In genomic region chr4:37603070-37603468, GRCh38 we compare ENCODE assay signal across 8 cellular contexts.
DNase-seq lines count a peak whose midpoint lies in the region; ATAC-seq and TF ChIP-seq lines count a peak whose summit lies in the region.

No MANE protein-coding gene starts in this region.

- intact Hi-C loops in CD14-positive monocyte (cut with micrococcal nuclease) (loop anchor here (5.0 to 10.0 kb wide), 5 partner anchors 84 to 434 kb away; partner anchors contain the start of genes PGM2 (in 1 of the 2) and RELL1 (in 1 of the 2)), ovary (cut with DNase I) (loop anchor here (5.0 to 10.0 kb wide), 5 partner anchors 192 to 1514 kb away; no protein-coding TSS in a partner anchor), tibial artery (cut with DNase I; ENCODE audit: low total_unique reads) (loop anchor here (5.0 kb wide), 2 partner anchors 199 to 434 kb away; no protein-coding TSS in a partner anchor)

- 6 to 7% (median 6%) methylated on average over 10 of the region's 10 CpGs for WGBS in ovary, 3 donors

- peaks cover 6 to 9% of the 10 kb centered on the region in 2 donors for H3K36me3 Mint-ChIP-seq in CD14-positive monocyte

- peaks cover 0 to 2% (median 0%) of the 10 kb centered on the region in 3 donors for H3K27me3 Mint-ChIP-seq in CD14-positive monocyte (ENCODE audit: low read depth in 3 of 3)

- DNase-seq in CD14-positive monocyte (ENCODE audit: low spot score): peak; percentile 73
- DNase-seq in HUDEP-2 (lab: John Stamatoyannopoulos, UW; ENCODE audit: unreplicated experiment in 76 of 76): peak in 65 of 76 experiments; percentile 1 to 80 (median 33)
- DNase-seq in SJCRH30: peak; percentile 77 to 89
- DNase-seq in activated gamma-delta T cell treated with Interleukin-2 at 50 U/mL for 16 hours: peak; percentile 74
- peak; percentile 59 for DNase-seq in foreskin melanocyte
- DNase-seq in ovary: peak; percentile 69 to 88 (median 84)
- DNase-seq in tibial artery: peak; percentile 82 to 89

- H3K4me3 ChIP-seq in SJCRH30 (no peak overlapping the region), ovary (no peak overlapping the region), tibial artery (no peak overlapping the region)

- H3K4me1 ChIP-seq in SJCRH30: no peaks in the 10 kb centered on the region
- peaks cover 2% of the 10 kb centered on the region for H3K4me1 ChIP-seq in ovary (ENCODE audit: insufficient read depth)
- no peaks in the 10 kb centered on the region for H3K4me1 ChIP-seq in tibial artery

- TF ChIP-seq POLR2A in ovary (IDR thresholded peaks at IDR 0.05): no peak

- no peak for TF ChIP-seq EP300 in ovary (IDR thresholded peaks at IDR 0.05)

- peak overlapping the region in 1 of 2 donors; percentile 83 for H3K4me3 Mint-ChIP-seq in CD14-positive monocyte

- peak overlapping the region in 3 of 7 donors; percentile 23 to 63 (median 39) for H3K27ac Mint-ChIP-seq in CD14-positive monocyte

- H3K4me1 Mint-ChIP-seq in CD14-positive monocyte: peaks cover 62% of the 10 kb centered on the region

- ATAC-seq in GM19372 (IDR thresholded peaks at IDR 0.05; ENCODE audit: low read depth, unreplicated experiment): peak; percentile 83

- H3K27ac ChIP-seq in SJCRH30: no peak overlapping the region
- no peak overlapping the region for H3K27ac ChIP-seq in ovary
- H3K27ac ChIP-seq in tibial artery: no peak overlapping the region

- peak; percentile 98 for TF ChIP-seq CTCF in CD14-positive monocyte (IDR thresholded peaks at IDR 0.05)
- TF ChIP-seq CTCF in ovary (IDR thresholded peaks at IDR 0.05): peak; percentile 76 to 92 (median 88)
- TF ChIP-seq CTCF in tibial artery (IDR thresholded peaks at IDR 0.05): peak; percentile 95 to 99

- H3K36me3 ChIP-seq in SJCRH30 (no peaks in the 10 kb centered on the region), ovary (no peaks in the 10 kb centered on the region), tibial artery (no peaks in the 10 kb centered on the region)

- H3K9me3 ChIP-seq in SJCRH30 (replicated peaks) (no peaks in the 10 kb centered on the region), ovary (no peaks in the 10 kb centered on the region), tibial artery (no peaks in the 10 kb centered on the region)

- H3K27me3 ChIP-seq in SJCRH30: no peaks in the 10 kb centered on the region
- no peaks in the 10 kb centered on the region for H3K27me3 ChIP-seq in ovary
- no peaks in the 10 kb centered on the region for H3K27me3 ChIP-seq in tibial artery

- H3K9me3 Mint-ChIP-seq in CD14-positive monocyte: peaks cover 4 to 13% (median 9%) of the 10 kb centered on the region in 7 donors

Comparison
In these comparisons a context has a peak if more than half of its experiments do, and no peak if none do; other contexts are left out.
1. DNase-seq: peak in every context shown above with its lines; median percentile 86 in tibial artery; 84 in ovary; 83 in SJCRH30; 74 in activated gamma-delta T cell treated with Interleukin-2 at 50 U/mL for 16 hours; 73 in CD14-positive monocyte; 59 in foreskin melanocyte; 33 in HUDEP-2.